ENCODE assay signal across 8 cellular contexts in genomic region chr17:81902023-81902652, GRCh38. TPM values are rescaled to one million over a fixed set of nuclear protein-coding genes. Genes with fewer than 3 reads are reported as not detected.
A peak's percentile ranks its signal among the peaks of the same experiment; 100 is the strongest.
DNase-seq lines count a peak whose midpoint lies in the region; ATAC-seq, FAIRE-seq and TF ChIP-seq lines count a peak whose summit lies in the region.

NPB (plus strand) TSS chr17:81902238; CDS start chr17:81902278, 40 bp downstream.

- no peaks in the 10 kb centered on the region for H3K9me3 Mint-ChIP-seq in astrocyte (ENCODE audit: unreplicated experiment)

- H3K27ac ChIP-seq in astrocyte (ENCODE audit: low read depth, low read length), result no peak within 1 kb of the TSS
- no peak within 1 kb of the TSS for H3K27ac ChIP-seq in kidney (ENCODE audit: low read depth in 2 of 2, low read length in 2 of 2)
- no peak within 1 kb of the TSS for H3K27ac ChIP-seq in testis
- H3K27ac ChIP-seq in OCI-LY7 (ENCODE audit: low read depth, low read length, poor library complexity, severe bottlenecking), result no peak within 1 kb of the TSS

- no peaks in the 10 kb centered on the region for H3K9me2 ChIP-seq in OCI-LY7 (ENCODE audit: insufficient read depth, low read length)

- H3K4me2 ChIP-seq in astrocyte (ENCODE audit: low read length), result peak within 1 kb of the TSS; percentile 77
- no peak within 1 kb of the TSS for H3K4me2 ChIP-seq in OCI-LY7 (ENCODE audit: low read length)

- CTCF ChIA-PET in OCI-LY7 (lab: Charles Lee; ENCODE audit: unreplicated experiment), result no interaction called here

- no peak within 1 kb of the TSS for H2AFZ ChIP-seq in astrocyte (ENCODE audit: low read depth, low read length)
- H2AFZ ChIP-seq in OCI-LY7 (ENCODE audit: low read length), result no peak within 1 kb of the TSS

- H3K4me3 ChIP-seq in astrocyte (ENCODE audit: insufficient read depth, low read depth, low read length) (peak within 1 kb of the TSS; percentile 1), kidney (ENCODE audit: low read length in 2 of 2) (no peak within 1 kb of the TSS), testis (peak within 1 kb of the TSS; percentile 26 to 36), OCI-LY7 (ENCODE audit: low read depth, low read length, poor library complexity, severe bottlenecking) (no peak within 1 kb of the TSS)

- H3K36me3 Mint-ChIP-seq in astrocyte (ENCODE audit: low read depth, unreplicated experiment), result peaks cover 8% of the 10 kb centered on the region

- H3K4me1 ChIP-seq in astrocyte (ENCODE audit: insufficient read depth, low read length), result peaks cover 32% of the 10 kb centered on the region
- peaks cover 0 to 3% of the 10 kb centered on the region in 2 donors for H3K4me1 ChIP-seq in kidney (ENCODE audit: control insufficient read depth in 1 of 2, insufficient read depth in 1 of 2, low read depth in 1 of 2, low read length in 2 of 2)
- peaks cover 6% of the 10 kb centered on the region for H3K4me1 ChIP-seq in testis
- no peaks in the 10 kb centered on the region for H3K4me1 ChIP-seq in OCI-LY7 (ENCODE audit: insufficient read depth, low read length, poor library complexity, severe bottlenecking)

- H3K79me2 ChIP-seq in astrocyte (ENCODE audit: insufficient read depth, low read length), result peaks cover 11% of the 10 kb centered on the region
- no peaks in the 10 kb centered on the region for H3K79me2 ChIP-seq in OCI-LY7 (ENCODE audit: insufficient read depth, low read depth, low read length)

- H3K9me3 ChIP-seq in astrocyte (ENCODE audit: insufficient read depth, low read depth, low read length), result no peaks in the 10 kb centered on the region
- H3K9me3 ChIP-seq in kidney (ENCODE audit: control insufficient read depth in 1 of 2, low read length in 2 of 2), result no peaks in the 10 kb centered on the region
- H3K9me3 ChIP-seq in testis, result no peaks in the 10 kb centered on the region
- H3K9me3 ChIP-seq in OCI-LY7 (ENCODE audit: low read length), result no peaks in the 10 kb centered on the region

- H3K4me3 Mint-ChIP-seq in astrocyte (ENCODE audit: unreplicated experiment), result no peak within 1 kb of the TSS

- peak within 1 kb of the TSS; percentile 13 for H3K27ac Mint-ChIP-seq in astrocyte (ENCODE audit: unreplicated experiment)

- DNase-seq in NCI-H82 (lab: John Stamatoyannopoulos, UW), result peak; percentile 50
- DNase-seq in NCI-H82 treated with DMSO at 0.1 percent for 48 hours (lab: John Stamatoyannopoulos, UW; ENCODE audit: unreplicated experiment), result no peak
- no peak for DNase-seq in astrocyte (ENCODE audit: low read depth)
- DNase-seq in kidney, result peak; percentile 79
- no peak for DNase-seq in testis
- DNase-seq in OCI-LY7 (ENCODE audit: low spot score), result no peak

- H4K20me1 ChIP-seq in astrocyte (ENCODE audit: insufficient read depth, low read length) (peaks cover 26% of the 10 kb centered on the region), OCI-LY7 (ENCODE audit: insufficient read depth, low read length) (no peaks in the 10 kb centered on the region; the same call in 1 of the 2 replicates)

- TF ChIP-seq CTCF in astrocyte (IDR thresholded peaks at IDR 0.05; ENCODE audit: insufficient read depth, low read depth, low read length), result no peak
- TF ChIP-seq CTCF in kidney (IDR thresholded peaks at IDR 0.05; ENCODE audit: borderline replicate concordance, extremely low read depth, insufficient read depth), result no peak
- no peak for TF ChIP-seq CTCF in testis (IDR thresholded peaks at IDR 0.05)
- TF ChIP-seq CTCF in OCI-LY7 (conservative IDR thresholded peaks at IDR 0.05; ENCODE audit: low read length), result no peak

- TF ChIP-seq POLR2A in testis (IDR thresholded peaks at IDR 0.05), result no peak

- POLR2A ChIA-PET in OCI-LY7 (lab: Charles Lee), result no interaction called here

- no TSS peak for BruUV-seq in OCI-LY7 (replicated peaks; lab: Mats Ljungman, UMichigan)

- FAIRE-seq in astrocyte (lab: Jason Lieb, UNC) (no peak), kidney (lab: Jason Lieb, UNC) (no peak)

- H3K9ac ChIP-seq in astrocyte (ENCODE audit: low read length), result no peak within 1 kb of the TSS
- H3K9ac ChIP-seq in kidney (ENCODE audit: low read length in 2 of 2), result no peak within 1 kb of the TSS

- no peaks in the 10 kb centered on the region for H3K27me3 Mint-ChIP-seq in astrocyte (ENCODE audit: low read depth, unreplicated experiment)

- 5% methylated on average over 10 of the region's 79 CpGs; no CpG with 5 or more reads in 1 of the 2 donors for WGBS in testis, 2 donors

- H3K36me3 ChIP-seq in astrocyte (ENCODE audit: insufficient read depth, low read length), result no peaks in the 10 kb centered on the region
- H3K36me3 ChIP-seq in kidney (ENCODE audit: control insufficient read depth in 1 of 2, insufficient read depth in 2 of 2, low read length in 2 of 2), result peaks cover 3 to 23% of the 10 kb centered on the region in 2 donors
- no peaks in the 10 kb centered on the region for H3K36me3 ChIP-seq in testis (ENCODE audit: low read depth, missing control alignments)
- H3K36me3 ChIP-seq in OCI-LY7 (ENCODE audit: insufficient read depth, low read length), result peaks cover 48% of the 10 kb centered on the region

- H3K4me1 Mint-ChIP-seq in astrocyte (ENCODE audit: low read depth, unreplicated experiment), result peaks cover 12% of the 10 kb centered on the region

- H3K27me3 ChIP-seq in astrocyte (ENCODE audit: insufficient read depth, low read length), result no peaks in the 10 kb centered on the region
- no peaks in the 10 kb centered on the region for H3K27me3 ChIP-seq in testis

- intact Hi-C loops in kidney (cut with DNase I) (no loop called here), testis (cut with DNase I; ENCODE audit: low total_unique reads) (no loop called here), OCI-LY7 (cut with micrococcal nuclease; ENCODE audit: unreplicated experiment) (no loop called here)

- ATAC-seq in GM19463 (IDR thresholded peaks at IDR 0.05; ENCODE audit: unreplicated experiment) (no peak), GM21367 (IDR thresholded peaks at IDR 0.05; ENCODE audit: unreplicated experiment) (no peak)

RNA-seq across cellular contexts. Expression of gene NPB, which starts in this region (rescaled TPM):
- total RNA-seq in astrocyte (2.0 and 2.7 TPM in 2 replicates), kidney (0.66 TPM), testis (10 to 100 TPM; 22.7 to 27.3 TPM), OCI-LY7 (2022) (2.5 and 2.8 TPM in 2 replicates)
- polyA plus RNA-seq in kidney (ENCODE audit: insufficient read depth, low read depth, low replicate concordance) (1.4 TPM), testis (ENCODE audit: insufficient read depth, low read depth, low replicate concordance) (1.8 TPM)
- total RNA-seq in OCI-LY7 (2014; rRNA removed; shearing (Covaris generic)), result 3.2 and 3.9 TPM in 2 replicates

Comparison
In these comparisons a context has a peak if more than half of its experiments do, and no peak if none do; other contexts are left out.
1. DNase-seq: peak in NCI-H82 (single experiment) and kidney (single experiment); none in NCI-H82 treated with DMSO at 0.1 percent for 48 hours (single experiment), astrocyte (single experiment), testis (single experiment) and OCI-LY7 (single experiment).
2. H3K4me3 ChIP-seq: peak in astrocyte (single experiment) and testis (2 of 2); none in kidney (0 of 2) and OCI-LY7 (single experiment).